34 cellular contexts compared by ENCODE assay signal in genomic region chr20:58094698-58095097, GRCh38.
"Had no signal": no experiment of that assay in that cellular context is flagged by ENCODE, and none has a peak within 500 bp of the region (broad histone marks: within the 10 kb centered on the region; RNA-seq: fewer than 3 reads in every experiment).

No MANE protein-coding gene starts in this region.

- H3K27ac ChIP-seq: adrenal gland, body of pancreas, cardiac muscle cell, esophagus squamous epithelium, gastroesophageal sphincter had no signal

- H3K36me3 Mint-ChIP-seq: activated naive CD4-positive, alpha-beta T cell treated with anti-CD3 and anti-CD28 coated beads, Interleukin-2, amount 50 U/mL, for 24 hours; activated naive CD8-positive, alpha-beta T cell treated with anti-CD3 and anti-CD28 coated beads for 36 hours had no signal

- DNase-seq: activated CD4-positive, alpha-beta memory T cell treated with anti-CD3 and anti-CD28 coated beads, Interleukin-2, amount 10 ng/mL, durations not matched to agents 7 days and 5 days; activated CD4-positive, alpha-beta T cell treated with anti-CD3 and anti-CD28 coated beads for 36 hours; activated CD4-positive, alpha-beta T cell treated with anti-CD3 and anti-CD28 coated beads, Interleukin-2, amount 10 ng/mL, durations not matched to agents 24 days and 14 days; activated CD4-positive, CD25-positive, alpha-beta regulatory T cell; activated CD4-positive, CD25-positive, alpha-beta regulatory T cell treated with anti-CD3 and anti-CD28 coated beads, Interleukin-2, amount 50 U/mL, for 72 hours; activated CD8-positive, alpha-beta memory T cell treated with anti-CD3 and anti-CD28 coated beads, Interleukin-2, amount 50 U/mL, for 4 hours; activated effector memory CD4-positive, alpha-beta T cell treated with anti-CD3 and anti-CD28 coated beads, Interleukin-2, amount 50 U/mL, for 16 hours; activated naive CD4-positive, alpha-beta T cell treated with anti-CD3 and anti-CD28 coated beads for 36 hours; activated naive CD8-positive, alpha-beta T cell treated with anti-CD3 and anti-CD28 coated beads for 36 hours; activated naive CD8-positive, alpha-beta T cell treated with anti-CD3 and anti-CD28 coated beads, Interleukin-2, amount 50 U/mL, for 24 hours; activated T-cell treated with anti-CD3 and anti-CD28 coated beads, Interleukin-2, amount 50 U/mL, for 1 hour; activated T-cell treated with anti-CD3 and anti-CD28 coated beads, Interleukin-2, amount 50 U/mL, for 48 hours; amygdala; aorta; body of pancreas; central memory CD4-positive, alpha-beta T cell; cerebellar nuclear complex; cortex of kidney; dermis blood vessel endothelial cell; effector CD4-positive, alpha-beta T cell; effector memory CD8-positive, alpha-beta T cell; erythroblast; esophagus squamous epithelium; foreskin melanocyte; T-helper 1 cell; T-helper 17 cell; T1000 had no signal

- H3K27ac Mint-ChIP-seq: activated CD4-positive, alpha-beta memory T cell treated with anti-CD3 and anti-CD28 coated beads, Interleukin-2, amount 10 ng/mL, durations not matched to agents 7 days and 5 days; activated CD4-positive, alpha-beta T cell treated with anti-CD3 and anti-CD28 coated beads for 36 hours; activated CD4-positive, alpha-beta T cell treated with anti-CD3 and anti-CD28 coated beads, Interleukin-2, amount 10 ng/mL, durations not matched to agents 24 days and 14 days; activated naive CD4-positive, alpha-beta T cell treated with anti-CD3 and anti-CD28 coated beads for 36 hours; activated naive CD4-positive, alpha-beta T cell treated with anti-CD3 and anti-CD28 coated beads, Interleukin-2, amount 50 U/mL, for 24 hours; activated naive CD8-positive, alpha-beta T cell treated with anti-CD3 and anti-CD28 coated beads for 36 hours; activated naive CD8-positive, alpha-beta T cell treated with anti-CD3 and anti-CD28 coated beads, Interleukin-2, amount 50 U/mL, for 24 hours; activated T-helper 1 cell treated with anti-CD3 and anti-CD28 coated beads, Interleukin-12 subunit alpha, Interleukin-12 subunit beta, Interleukin-2, Interleukin-4 antibody, amounts not matched to agents 30 ng/mL and 10 ng/mL and 1 ng/mL, durations not matched to agents 14 hours and 24 hours and 36 hours; activated T-helper 2 cell treated with anti-CD3 and anti-CD28 coated beads, Interferon-gamma antibody, Interleukin-2, Interleukin-4, amounts not matched to agents 10 μg/mL and 5 μg/mL and 100 μg/mL, durations not matched to agents 14 hours and 24 hours and 36 hours; effector memory CD8-positive, alpha-beta T cell; T-helper 17 cell; T-helper 2 cell treated with Interferon-gamma antibody and Interleukin-4, amounts not matched to agents 5 μg/mL and 100 μg/mL, for 36 hours had no signal

- H3K4me1 Mint-ChIP-seq: activated CD4-positive, alpha-beta memory T cell treated with anti-CD3 and anti-CD28 coated beads, Interleukin-2, amount 10 ng/mL, durations not matched to agents 7 days and 5 days; activated CD4-positive, alpha-beta T cell treated with anti-CD3 and anti-CD28 coated beads for 36 hours; activated CD4-positive, alpha-beta T cell treated with anti-CD3 and anti-CD28 coated beads, Interleukin-2, amount 10 ng/mL, durations not matched to agents 24 days and 14 days; activated naive CD4-positive, alpha-beta T cell treated with anti-CD3 and anti-CD28 coated beads, Interleukin-2, amount 50 U/mL, for 24 hours; activated naive CD8-positive, alpha-beta T cell treated with anti-CD3 and anti-CD28 coated beads for 36 hours; activated naive CD8-positive, alpha-beta T cell treated with anti-CD3 and anti-CD28 coated beads, Interleukin-2, amount 50 U/mL, for 24 hours; T-helper 17 cell had no signal

- H3K9me3 Mint-ChIP-seq: activated CD4-positive, alpha-beta memory T cell treated with anti-CD3 and anti-CD28 coated beads, Interleukin-2, amount 10 ng/mL, durations not matched to agents 7 days and 5 days; activated CD4-positive, alpha-beta T cell treated with anti-CD3 and anti-CD28 coated beads, Interleukin-2, amount 10 ng/mL, durations not matched to agents 24 days and 14 days; activated naive CD4-positive, alpha-beta T cell treated with anti-CD3 and anti-CD28 coated beads for 36 hours; activated naive CD4-positive, alpha-beta T cell treated with anti-CD3 and anti-CD28 coated beads, Interleukin-2, amount 50 U/mL, for 24 hours; activated naive CD8-positive, alpha-beta T cell treated with anti-CD3 and anti-CD28 coated beads for 36 hours; activated naive CD8-positive, alpha-beta T cell treated with anti-CD3 and anti-CD28 coated beads, Interleukin-2, amount 50 U/mL, for 24 hours; activated T-helper 1 cell treated with anti-CD3 and anti-CD28 coated beads, Interleukin-12 subunit alpha, Interleukin-12 subunit beta, Interleukin-2, Interleukin-4 antibody, amounts not matched to agents 30 ng/mL and 10 ng/mL and 1 ng/mL, durations not matched to agents 14 hours and 24 hours and 36 hours; activated T-helper 2 cell treated with anti-CD3 and anti-CD28 coated beads, Interferon-gamma antibody, Interleukin-2, Interleukin-4, amounts not matched to agents 10 μg/mL and 5 μg/mL and 100 μg/mL, durations not matched to agents 14 hours and 24 hours and 36 hours; effector memory CD8-positive, alpha-beta T cell; T-helper 2 cell treated with Interferon-gamma antibody and Interleukin-4, amounts not matched to agents 5 μg/mL and 100 μg/mL, for 36 hours had no signal

- H3K27me3 ChIP-seq: adrenal gland, body of pancreas, cardiac muscle cell, gastroesophageal sphincter had no signal

- ATAC-seq: activated CD4-positive, alpha-beta T cell treated with anti-CD3 and anti-CD28 coated beads for 36 hours; activated naive CD8-positive, alpha-beta T cell treated with anti-CD3 and anti-CD28 coated beads, Interleukin-2, amount 50 U/mL, for 24 hours; body of pancreas; effector memory CD8-positive, alpha-beta T cell; gastroesophageal sphincter; T-helper 17 cell had no signal

- H3K4me1 ChIP-seq: adrenal gland, body of pancreas, esophagus squamous epithelium had no signal

- H3K4me3 Mint-ChIP-seq: activated CD4-positive, alpha-beta memory T cell treated with anti-CD3 and anti-CD28 coated beads, Interleukin-2, amount 10 ng/mL, durations not matched to agents 7 days and 5 days; activated CD4-positive, alpha-beta T cell treated with anti-CD3 and anti-CD28 coated beads for 36 hours; activated CD4-positive, alpha-beta T cell treated with anti-CD3 and anti-CD28 coated beads, Interleukin-2, amount 10 ng/mL, durations not matched to agents 24 days and 14 days; activated naive CD4-positive, alpha-beta T cell treated with anti-CD3 and anti-CD28 coated beads for 36 hours; activated naive CD4-positive, alpha-beta T cell treated with anti-CD3 and anti-CD28 coated beads, Interleukin-2, amount 50 U/mL, for 24 hours; activated naive CD8-positive, alpha-beta T cell treated with anti-CD3 and anti-CD28 coated beads for 36 hours; activated naive CD8-positive, alpha-beta T cell treated with anti-CD3 and anti-CD28 coated beads, Interleukin-2, amount 50 U/mL, for 24 hours; activated T-helper 1 cell treated with anti-CD3 and anti-CD28 coated beads, Interleukin-12 subunit alpha, Interleukin-12 subunit beta, Interleukin-2, Interleukin-4 antibody, amounts not matched to agents 30 ng/mL and 10 ng/mL and 1 ng/mL, durations not matched to agents 14 hours and 24 hours and 36 hours; effector memory CD8-positive, alpha-beta T cell; T-helper 17 cell; T-helper 2 cell treated with Interferon-gamma antibody and Interleukin-4, amounts not matched to agents 5 μg/mL and 100 μg/mL, for 36 hours had no signal

- H3K9me3 ChIP-seq: adrenal gland, body of pancreas, esophagus squamous epithelium, gastroesophageal sphincter had no signal
